Comparison of ENCODE assay signal across 24 cellular contexts in genomic region chr2:101982630-101983029, GRCh38. TPM values are rescaled to one million over a fixed set of nuclear protein-coding genes. Genes with fewer than 3 reads are reported as not detected.
DNase-seq lines count a peak whose midpoint lies in the region; ATAC-seq and TF ChIP-seq lines count a peak whose summit lies in the region.
"Had no signal": no experiment of that assay in that cellular context is flagged by ENCODE, and none has a peak within 500 bp of the region (broad histone marks: within the 10 kb centered on the region; RNA-seq: fewer than 3 reads in every experiment).

No MANE protein-coding gene starts in this region.

- H3K4me3 ChIP-seq in right cardiac atrium (ENCODE audit: low read length): no peak overlapping the region
- H3K4me3 ChIP-seq in esophagus squamous epithelium: no peak overlapping the region
- no peak overlapping the region for H3K4me3 ChIP-seq in neutrophil (ENCODE audit: low read depth in 1 of 2, low read length in 1 of 2)

- no peaks in the 10 kb centered on the region for H3K36me3 ChIP-seq in esophagus squamous epithelium
- H3K36me3 ChIP-seq in neutrophil: peaks cover 8% of the 10 kb centered on the region

- H3K9me3 ChIP-seq in right cardiac atrium (ENCODE audit: control insufficient read depth, low read length) (no peaks in the 10 kb centered on the region), esophagus squamous epithelium (no peaks in the 10 kb centered on the region), neutrophil (no peaks in the 10 kb centered on the region)

- no peak for ATAC-seq in right cardiac atrium
- no peak for ATAC-seq in GM19023 (IDR thresholded peaks at IDR 0.05; ENCODE audit: unreplicated experiment)
- ATAC-seq: HCT116 had no signal

- H3K4me1 ChIP-seq in right cardiac atrium (ENCODE audit: control insufficient read depth, insufficient read depth, low read length) (no peaks in the 10 kb centered on the region), esophagus squamous epithelium (peaks cover 5 to 85% (median 34%) of the 10 kb centered on the region in 3 donors), neutrophil (ENCODE audit: control insufficient read depth in 1 of 2, insufficient read depth in 1 of 2, low read depth in 1 of 2, low read length in 1 of 2) (no peaks in the 10 kb centered on the region)

- intact Hi-C loops in cardiac septum (cut with DNase I) (loop anchor here (10.0 kb wide), 1 partner anchor 98 kb away; no protein-coding TSS in a partner anchor), right cardiac atrium (cut with DNase I) (no loop called here), esophagus squamous epithelium (cut with DNase I) (no loop called here)

- TF ChIP-seq CTCF in esophagus squamous epithelium (IDR thresholded peaks at IDR 0.05): no peak
- TF ChIP-seq CTCF in neutrophil (IDR thresholded peaks at IDR 0.05): no peak

- TF ChIP-seq POLR2A in esophagus squamous epithelium (IDR thresholded peaks at IDR 0.05): no peak

- WGBS in right cardiac atrium: 87% methylated on average over 8 of the region's 8 CpGs
- WGBS in esophagus squamous epithelium, 2 donors: 68 to 78% methylated on average over 4 to 5 of the region's 8 CpGs

- H3K27me3 ChIP-seq in right cardiac atrium (ENCODE audit: control insufficient read depth, insufficient read depth) (no peaks in the 10 kb centered on the region), esophagus squamous epithelium (peaks cover 0 to 10% (median 0%) of the 10 kb centered on the region in 4 donors), neutrophil (no peaks in the 10 kb centered on the region)

- H3K27ac ChIP-seq in right cardiac atrium (ENCODE audit: low read length): no peak overlapping the region
- H3K27ac ChIP-seq in esophagus squamous epithelium: peak overlapping the region; percentile 52 to 71 (median 64)
- peak overlapping the region; percentile 1 for H3K27ac ChIP-seq in neutrophil

- DNase-seq in cardiac septum (ENCODE audit: low spot score) (peak; percentile 35), right cardiac atrium (no peak), esophagus squamous epithelium (lab: John Stamatoyannopoulos, UW) (no peak), SIG-M5 (lab: John Stamatoyannopoulos, UW) (no peak), ureter (ENCODE audit: low spot score) (no peak), NCI-H446 (lab: John Stamatoyannopoulos, UW) (no peak)
- DNase-seq: AML-193, Karpas-422, MV-4-11, NCI-H1417, NCI-H1694 treated with DMSO at 0.1 percent for 48 hours, NCI-H2081 treated with DMSO at 0.1 percent for 48 hours, NCI-H526, OCI-M1, RPMI8226, SHP77 treated with DMSO at 0.1 percent for 48 hours had no signal

RNA-seq across cellular contexts. Expression of gene IL1R2, which starts 9.1 kb away (rescaled TPM):
- total RNA-seq in cardiac septum (1.0 TPM), right cardiac atrium (1 to 10 TPM in 3 of 4 donors, not detected in 1; 3.0 to 4.3 (median 3.9) TPM), esophagus squamous epithelium (100 to 1,000 TPM in 1 of 4 donors, 10 to 100 TPM in 3; 24.1 to 182 (median 78.0) TPM), ureter (5.9 TPM)
- polyA plus RNA-seq in right cardiac atrium: 1.9 TPM
- total RNA-seq: A172, Daoy, H1, M059J had no signal
- polyA plus RNA-seq: IgD-negative memory B cell had no signal
